In the genomic region with DNA sequence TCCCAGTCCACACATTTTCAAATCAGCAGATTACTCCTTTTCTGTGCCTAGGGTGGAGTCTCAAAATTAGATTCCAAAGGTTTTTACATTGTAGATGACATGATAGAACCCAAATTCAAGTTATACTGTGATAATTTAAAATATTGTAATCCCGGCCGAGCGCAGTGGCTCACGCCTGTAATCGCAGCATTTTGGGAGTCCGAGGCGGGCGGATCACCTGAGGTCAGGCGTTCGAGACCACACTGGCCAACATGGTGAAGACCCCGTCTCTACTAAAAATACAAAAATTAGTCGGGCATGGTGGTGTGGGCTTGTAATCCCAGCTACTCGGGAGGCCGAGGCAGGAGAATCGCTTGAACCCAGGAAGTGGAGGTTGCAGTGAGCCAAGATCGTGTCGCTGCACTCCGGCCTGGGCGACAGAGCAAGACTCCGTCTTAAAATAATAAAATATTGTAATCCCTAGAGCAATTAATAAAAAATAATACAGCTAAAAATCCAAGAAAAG, we compare ENCODE assay signal across 9 cellular contexts. TPM values are rescaled to one million over a fixed set of nuclear protein-coding genes. Genes with fewer than 3 reads are reported as not detected.
DNase-seq lines count a peak whose midpoint lies in the region; ATAC-seq and TF ChIP-seq lines count a peak whose summit lies in the region.
"Had no signal": no experiment of that assay in that cellular context is flagged by ENCODE, and none has a peak within 500 bp of the region (broad histone marks: within the 10 kb centered on the region; RNA-seq: fewer than 3 reads in every experiment).

No MANE protein-coding gene starts in this region.

- H3K36me3 Mint-ChIP-seq in activated CD4-positive, alpha-beta T cell treated with anti-CD3 and anti-CD28 coated beads, Interleukin-2, amount 10 ng/mL, durations not matched to agents 24 days and 14 days (ENCODE audit: low read depth), result peaks cover 4% of the 10 kb centered on the region
- H3K36me3 Mint-ChIP-seq in activated naive CD8-positive, alpha-beta T cell treated with anti-CD3 and anti-CD28 coated beads, Interleukin-2, amount 50 U/mL, for 24 hours (ENCODE audit: low read depth), result no peaks in the 10 kb centered on the region

- TF ChIP-seq CTCF in left lung (IDR thresholded peaks at IDR 0.05) (no peak), suprapubic skin (IDR thresholded peaks at IDR 0.05) (no peak), GM20000 (IDR thresholded peaks at IDR 0.05; ENCODE audit: extremely low read depth, missing control alignments) (no peak)

- no peak for TF ChIP-seq POLR2A in suprapubic skin (IDR thresholded peaks at IDR 0.05)

- H3K4me3 ChIP-seq in left lung (peak overlapping the region in 1 of 2 donors; percentile 60), suprapubic skin (peak overlapping the region; percentile 84)

- H3K27ac Mint-ChIP-seq in activated CD4-positive, alpha-beta T cell treated with anti-CD3 and anti-CD28 coated beads, Interleukin-2, amount 10 ng/mL, durations not matched to agents 24 days and 14 days, result no peak overlapping the region
- no peak overlapping the region for H3K27ac Mint-ChIP-seq in activated naive CD8-positive, alpha-beta T cell treated with anti-CD3 and anti-CD28 coated beads, Interleukin-2, amount 50 U/mL, for 24 hours

- H3K27me3 ChIP-seq in left lung (peaks cover 0 to 32% of the 10 kb centered on the region in 2 donors), suprapubic skin (no peaks in the 10 kb centered on the region)

- H3K4me1 ChIP-seq in left lung, result peaks cover 6 to 35% of the 10 kb centered on the region in 2 donors
- H3K4me1 ChIP-seq in suprapubic skin, result peaks cover 23% of the 10 kb centered on the region

- intact Hi-C loops in activated CD4-positive, alpha-beta T cell treated with anti-CD3 and anti-CD28 coated beads, Interleukin-2, amount 10 ng/mL, durations not matched to agents 24 days and 14 days (cut with micrococcal nuclease), result no loop called here
- intact Hi-C loops in left lung (cut with DNase I), result no loop called here

- peaks cover 22% of the 10 kb centered on the region for H3K27me3 Mint-ChIP-seq in activated CD4-positive, alpha-beta T cell treated with anti-CD3 and anti-CD28 coated beads, Interleukin-2, amount 10 ng/mL, durations not matched to agents 24 days and 14 days
- peaks cover 21% of the 10 kb centered on the region for H3K27me3 Mint-ChIP-seq in activated naive CD8-positive, alpha-beta T cell treated with anti-CD3 and anti-CD28 coated beads, Interleukin-2, amount 50 U/mL, for 24 hours

- no peaks in the 10 kb centered on the region for H3K9me3 ChIP-seq in left lung
- no peaks in the 10 kb centered on the region for H3K9me3 ChIP-seq in suprapubic skin

- DNase-seq in activated CD4-positive, alpha-beta T cell treated with anti-CD3 and anti-CD28 coated beads, Interleukin-2, amount 10 ng/mL, durations not matched to agents 24 days and 14 days, result no peak
- DNase-seq in activated CD4-positive, alpha-beta T cell treated with anti-CD3 and anti-CD28 coated beads, Interleukin-2, amount 50 U/mL, for 48 hours, result no peak
- no peak for DNase-seq in activated naive CD8-positive, alpha-beta T cell treated with anti-CD3 and anti-CD28 coated beads, Interleukin-2, amount 50 U/mL, for 24 hours
- DNase-seq in left lung (no peak), suprapubic skin (ENCODE audit: low spot score in 2 of 2) (peak in 1 of 2 donors; percentile 49), GM20000 (ENCODE audit: low spot score) (no peak), HCEC 1CT (no peak)
- DNase-seq: NCI-H524 treated with DMSO at 0.1 percent for 48 hours had no signal

- H3K4me3 Mint-ChIP-seq in activated CD4-positive, alpha-beta T cell treated with anti-CD3 and anti-CD28 coated beads, Interleukin-2, amount 10 ng/mL, durations not matched to agents 24 days and 14 days, result peak overlapping the region; percentile 67
- H3K4me3 Mint-ChIP-seq in activated naive CD8-positive, alpha-beta T cell treated with anti-CD3 and anti-CD28 coated beads, Interleukin-2, amount 50 U/mL, for 24 hours, result peak overlapping the region; percentile 72

- H3K36me3 ChIP-seq in left lung, result no peaks in the 10 kb centered on the region
- no peaks in the 10 kb centered on the region for H3K36me3 ChIP-seq in suprapubic skin

- H3K27ac ChIP-seq in left lung (peak overlapping the region; percentile 83 to 87), suprapubic skin (no peak overlapping the region)

- no peak for ATAC-seq in activated naive CD8-positive, alpha-beta T cell treated with anti-CD3 and anti-CD28 coated beads, Interleukin-2, amount 50 U/mL, for 24 hours
- ATAC-seq in left lung (no peak), HG03571 (IDR thresholded peaks at IDR 0.05; ENCODE audit: unreplicated experiment) (no peak)

- H3K9me3 Mint-ChIP-seq in activated CD4-positive, alpha-beta T cell treated with anti-CD3 and anti-CD28 coated beads, Interleukin-2, amount 10 ng/mL, durations not matched to agents 24 days and 14 days, result no peaks in the 10 kb centered on the region
- H3K9me3 Mint-ChIP-seq in activated naive CD8-positive, alpha-beta T cell treated with anti-CD3 and anti-CD28 coated beads, Interleukin-2, amount 50 U/mL, for 24 hours, result no peaks in the 10 kb centered on the region

- H3K4me1 Mint-ChIP-seq in activated CD4-positive, alpha-beta T cell treated with anti-CD3 and anti-CD28 coated beads, Interleukin-2, amount 10 ng/mL, durations not matched to agents 24 days and 14 days, result peaks cover 12% of the 10 kb centered on the region
- H3K4me1 Mint-ChIP-seq in activated naive CD8-positive, alpha-beta T cell treated with anti-CD3 and anti-CD28 coated beads, Interleukin-2, amount 50 U/mL, for 24 hours, result peaks cover 15% of the 10 kb centered on the region

- WGBS in suprapubic skin, result 93% methylated on average over 20 of the region's 20 CpGs

- no peak for TF ChIP-seq EP300 in suprapubic skin (IDR thresholded peaks at IDR 0.05)

RNA-seq across cellular contexts. Expression of gene CYFIP1, which starts 1.2 kb away (rescaled TPM):
- total RNA-seq in activated CD4-positive, alpha-beta T cell treated with anti-CD3 and anti-CD28 coated beads, Interleukin-2, amount 10 ng/mL, durations not matched to agents 24 days and 14 days, result 56.7 and 60.8 TPM in 2 replicates
- 100 to 1,000 TPM; 141 to 164 TPM for total RNA-seq in left lung
- 100 to 1,000 TPM in 2 of 4 donors, 10 to 100 TPM in 2; 77.5 to 106 (median 99.4) TPM for total RNA-seq in suprapubic skin

RNA-seq across cellular contexts. Expression of gene TUBGCP5, which starts 58.0 kb away (rescaled TPM):
- total RNA-seq in activated CD4-positive, alpha-beta T cell treated with anti-CD3 and anti-CD28 coated beads, Interleukin-2, amount 10 ng/mL, durations not matched to agents 24 days and 14 days, result 23.1 and 26.3 TPM in 2 replicates
- total RNA-seq in left lung (10 to 100 TPM; 13.1 to 14.4 TPM), suprapubic skin (10 to 100 TPM; 10.7 to 39.2 (median 18.2) TPM)
